ENCODE assay signal across 15 cellular contexts in the genomic region with DNA sequence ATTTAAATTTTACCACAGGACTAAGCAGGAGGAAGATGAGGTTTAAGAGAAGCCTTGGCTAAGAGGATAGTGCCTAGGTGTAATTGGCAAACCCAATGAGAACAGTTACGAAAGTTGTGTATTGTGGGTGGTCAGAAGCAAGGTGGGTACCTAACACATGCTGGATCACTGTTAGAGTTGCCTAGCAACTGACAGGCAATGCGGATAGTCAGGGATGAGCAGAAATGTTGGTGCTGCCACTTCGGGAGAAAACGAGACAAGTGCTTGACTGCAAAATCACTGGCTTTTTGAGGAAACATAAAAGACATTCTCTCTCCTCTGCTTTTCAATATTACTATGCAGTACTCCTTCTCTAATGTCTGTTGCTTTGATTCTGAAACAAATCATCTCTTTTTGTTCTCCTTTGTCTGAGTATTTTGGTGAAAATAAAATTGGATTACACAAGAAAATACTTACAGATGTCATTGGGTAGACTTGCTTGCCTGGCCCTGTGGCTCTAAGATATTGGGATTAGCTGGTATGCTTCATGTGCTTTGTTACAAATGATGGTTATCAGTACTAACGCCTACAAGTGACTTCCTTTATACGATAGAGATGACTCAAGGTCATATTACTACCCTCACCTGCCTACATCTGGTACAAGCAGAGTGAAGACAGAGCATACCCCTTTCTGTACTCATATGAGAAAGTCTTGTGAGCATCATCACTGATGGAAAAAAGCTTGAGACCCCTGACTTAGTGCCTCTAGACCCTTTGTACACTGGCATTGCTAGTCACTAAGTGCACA. TPM values are rescaled to one million over a fixed set of nuclear protein-coding genes. Genes with fewer than 3 reads are reported as not detected.
"Had no signal": no experiment of that assay in that cellular context is flagged by ENCODE, and none has a peak within 500 bp of the region (broad histone marks: within the 10 kb centered on the region; RNA-seq: fewer than 3 reads in every experiment).

No MANE protein-coding gene starts in this region.

- DNase-seq: activated CD4-positive, alpha-beta T cell treated with anti-CD3 and anti-CD28 coated beads for 1 hour; activated CD8-positive, alpha-beta memory T cell treated with anti-CD3 and anti-CD28 coated beads for 24 hours; cortex of kidney; erythroblast; foreskin melanocyte; posterior cingulate gyrus; retina; spleen; stimulated activated CD4-positive, alpha-beta T cell treated with anti-CD3 and anti-CD28 coated beads, Interleukin-4, amount 100 ng/mL, for 4 hours; stimulated activated naive B cell treated with anti-CD40 and anti-IgM and Interleukin-4, amounts not matched to agents 10 μg/mL and 1 μg/mL and 100 μg/mL, for 72 hours had no signal

- H3K4me3 Mint-ChIP-seq: brain; mesothelial cell of epicardium; natural killer cell treated with Interleukin-12 subunit alpha and Interleukin-12 subunit beta and Interleukin-15 and Interleukin-18, amount 100 ng/mL, for 72 hours; stimulated activated naive B cell treated with anti-CD40 and anti-IgM and Interleukin-4, amounts not matched to agents 10 μg/mL and 1 μg/mL and 100 μg/mL, for 72 hours had no signal

- H3K9me3 Mint-ChIP-seq: brain; mesothelial cell of epicardium; natural killer cell treated with Interleukin-12 subunit alpha and Interleukin-12 subunit beta and Interleukin-15 and Interleukin-18, amount 100 ng/mL, for 72 hours; stimulated activated naive B cell treated with anti-CD40 and anti-IgM and Interleukin-4, amounts not matched to agents 10 μg/mL and 1 μg/mL and 100 μg/mL, for 72 hours had no signal

- H3K27ac Mint-ChIP-seq: mesothelial cell of epicardium; natural killer cell treated with Interleukin-12 subunit alpha and Interleukin-12 subunit beta and Interleukin-15 and Interleukin-18, amount 100 ng/mL, for 72 hours; stimulated activated naive B cell treated with anti-CD40 and anti-IgM and Interleukin-4, amounts not matched to agents 10 μg/mL and 1 μg/mL and 100 μg/mL, for 72 hours had no signal

- ATAC-seq: natural killer cell treated with Interleukin-12 subunit alpha and Interleukin-12 subunit beta and Interleukin-15 and Interleukin-18, amount 100 ng/mL, for 72 hours; stimulated activated naive B cell treated with anti-CD40 and anti-IgM and Interleukin-4, amounts not matched to agents 10 μg/mL and 1 μg/mL and 100 μg/mL, for 72 hours had no signal

- H3K9me3 ChIP-seq: spleen, tibial nerve had no signal

- H3K27ac ChIP-seq: spleen, tibial nerve had no signal

- H3K4me3 ChIP-seq: lung, spleen, tibial nerve had no signal

- H3K27me3 ChIP-seq: spleen, tibial nerve had no signal

- H3K27me3 Mint-ChIP-seq: brain; natural killer cell treated with Interleukin-12 subunit alpha and Interleukin-12 subunit beta and Interleukin-15 and Interleukin-18, amount 100 ng/mL, for 72 hours; stimulated activated naive B cell treated with anti-CD40 and anti-IgM and Interleukin-4, amounts not matched to agents 10 μg/mL and 1 μg/mL and 100 μg/mL, for 72 hours had no signal

- H3K4me1 Mint-ChIP-seq: brain; mesothelial cell of epicardium; stimulated activated naive B cell treated with anti-CD40 and anti-IgM and Interleukin-4, amounts not matched to agents 10 μg/mL and 1 μg/mL and 100 μg/mL, for 72 hours had no signal

RNA-seq across cellular contexts. Expression of a gene that starts 58.1 kb away (rescaled TPM):
- total RNA-seq: mesothelial cell of epicardium had no signal
